8 cellular contexts compared by ENCODE assay signal in genomic region chr2:111883661-111884591, GRCh38. TPM values are rescaled to one million over a fixed set of nuclear protein-coding genes. Genes with fewer than 3 reads are reported as not detected.
DNase-seq lines count a peak whose midpoint lies in the region; ATAC-seq, FAIRE-seq and TF ChIP-seq lines count a peak whose summit lies in the region.

ANAPC1 (minus strand) TSS chr2:111884193; CDS start chr2:111880825, 3,368 bp downstream.

- H4K91ac ChIP-seq in H1 (replicated peaks; ENCODE audit: insufficient read length, low read length) = peak within 1 kb of the TSS; percentile 76

- no peak within 1 kb of the TSS for H2BK15ac ChIP-seq in H1 (ENCODE audit: low read length)
- no peak within 1 kb of the TSS for H2BK15ac ChIP-seq in mesendoderm (replicated peaks; ENCODE audit: low read depth)

- H3K9me3 ChIP-seq in H1 (ENCODE audit: insufficient read depth in 2 of 2, low read depth in 1 of 2, low read length in 1 of 2) = no peaks in the 10 kb centered on the region

- peaks cover 2% of the 10 kb centered on the region; the same call in 1 of the 2 replicates for H3K23me2 ChIP-seq in H1 (ENCODE audit: low read depth, low read length)

- CTCF ChIA-PET in activated CD8-positive, alpha-beta memory T cell treated with anti-CD3 and anti-CD28 coated beads for 36 hours (lab: Charles Lee) = interaction anchor here (0.6 to 1.6 kb wide), 4 partner anchors 14 to 167 kb away, joined by 3 to 6 read pairs (median 4); no protein-coding TSS in a partner anchor
- CTCF ChIA-PET in H1 (lab: Charles Lee; ENCODE audit: partially characterized antibody) = interaction anchor here (0.6 to 1.4 kb wide), 8 partner anchors 8 to 237 kb away, joined by 3 to 7 read pairs (median 3); no protein-coding TSS in a partner anchor

- H3K18ac ChIP-seq in H1 (ENCODE audit: extremely low read depth, low read length) (peak within 1 kb of the TSS; percentile 42), mesendoderm (ENCODE audit: low read length) (peak within 1 kb of the TSS; percentile 52)

- H2AK5ac ChIP-seq in H1 (ENCODE audit: low read depth, low read length) = no peak within 1 kb of the TSS
- H2AK5ac ChIP-seq in mesendoderm (ENCODE audit: low read length) = no peak within 1 kb of the TSS

- FAIRE-seq in H1 (lab: Jason Lieb, UNC) = no peak

- peak within 1 kb of the TSS; percentile 86 for H3K56ac ChIP-seq in H1 (replicated peaks; ENCODE audit: insufficient read length, low read depth, low read length)
- H3K56ac ChIP-seq in mesendoderm (ENCODE audit: low read length) = peak within 1 kb of the TSS; percentile 98

- H3K23ac ChIP-seq in H1 (ENCODE audit: insufficient read length) = no peak within 1 kb of the TSS
- H3K23ac ChIP-seq in mesendoderm (ENCODE audit: low read length) = peak within 1 kb of the TSS; percentile 72

- H3K36me3 ChIP-seq in H1 (ENCODE audit: control insufficient read depth in 2 of 4, insufficient read depth in 4 of 4, low read length in 3 of 4) (peaks cover 0 to 9% (median 0%) of the 10 kb centered on the region in 4 experiments; a peak in 2 of 8 replicates), mesendoderm (ENCODE audit: control insufficient read depth, insufficient read depth, low read length) (no peaks in the 10 kb centered on the region)

- 1% methylated on average over 56 of the region's 73 CpGs; no CpG with 5 or more reads in 1 of the 2 experiments for WGBS in H1 (ENCODE audit: extremely low coverage in 1 of 2, insufficient coverage in 1 of 2, insufficient read length in 1 of 2, insufficient replicate concordance in 2 of 2, low coverage in 1 of 2, low lambda C conversion rate in 2 of 2, missing lambda C conversion rate in 1 of 2), 2 experiments
- WGBS in mesendoderm (ENCODE audit: extremely low coverage, insufficient coverage, low lambda C conversion rate) = no CpG with 5 or more reads among the region's 73 CpGs

- H3K14ac ChIP-seq in H1 (ENCODE audit: insufficient read length) = no peak within 1 kb of the TSS

- peak within 1 kb of the TSS; percentile 95 for H2AFZ ChIP-seq in H1 (ENCODE audit: low read length)

- TF ChIP-seq RAD21 in H1 (IDR thresholded peaks at IDR 0.05 in 1 of 2, conservative IDR thresholded peaks at IDR 0.05 in 1 of 2; ENCODE audit: low read depth in 2 of 2, low read length in 2 of 2) = no peak

- peak; percentile 82 to 94 for TF ChIP-seq POLR2A in H1 (IDR thresholded peaks at IDR 0.05; ENCODE audit: control extremely low read depth in 1 of 2, low read depth in 2 of 2, low read length in 2 of 2)

- peak within 1 kb of the TSS; percentile 87 for H3K27ac ChIP-seq in H1 (ENCODE audit: low read depth, low read length)
- peak within 1 kb of the TSS; percentile 58 for H3K27ac ChIP-seq in mesendoderm (ENCODE audit: low read depth, low read length)

- H3K79me2 ChIP-seq in H1 (ENCODE audit: control insufficient read depth in 1 of 2, insufficient read depth in 2 of 2, low read length in 2 of 2) = peaks cover 0 to 22% of the 10 kb centered on the region in 2 experiments; a peak in 2 of 4 replicates
- peaks cover 9% of the 10 kb centered on the region for H3K79me2 ChIP-seq in mesendoderm (ENCODE audit: control insufficient read depth, insufficient read depth, low read length)

- peak within 1 kb of the TSS; percentile 97; the same call in 1 of the 2 replicates for H4K8ac ChIP-seq in H1 (ENCODE audit: extremely low read depth, insufficient read depth, low read length)
- peak within 1 kb of the TSS; percentile 16 for H4K8ac ChIP-seq in mesendoderm (ENCODE audit: low read depth, low read length)

- H2BK120ac ChIP-seq in H1 (replicated peaks; ENCODE audit: low read depth, low read length) (no peak within 1 kb of the TSS), mesendoderm (ENCODE audit: low read depth, low read length) (no peak within 1 kb of the TSS)

- no peak within 1 kb of the TSS for H2BK20ac ChIP-seq in H1 (ENCODE audit: low read length)

- H3K27me3 ChIP-seq in H1 (replicated peaks in 1 of 4; ENCODE audit: control insufficient read depth in 3 of 4, extremely low read depth in 1 of 4, insufficient read depth in 3 of 4, low read length in 3 of 4) = no peaks in the 10 kb centered on the region
- no peaks in the 10 kb centered on the region for H3K27me3 ChIP-seq in mesendoderm (ENCODE audit: insufficient read depth, low read length, poor library complexity)

- DNase-seq in CMK (ENCODE audit: low read depth) (peak; percentile 67), HK-2 (ENCODE audit: unreplicated experiment) (peak; percentile 84), NOMO-1 treated with DMSO at 0.1 percent for 48 hours (lab: John Stamatoyannopoulos, UW; ENCODE audit: unreplicated experiment) (peak; percentile 92), H1 (ENCODE audit: low read depth in 1 of 2, low spot score in 2 of 2) (peak in 1 of 2 experiments; percentile 93), mesendoderm (peak; percentile 93)
- peak; percentile 79 for DNase-seq in stimulated activated CD8-positive, alpha-beta memory T cell treated with anti-CD3 and anti-CD28 coated beads, Interleukin-12 subunit alpha, Interleukin-12 subunit beta, amount 100 ng/mL, for 4 hours (ENCODE audit: low read depth)

- peak within 1 kb of the TSS; percentile 79 for H4K5ac ChIP-seq in H1 (ENCODE audit: insufficient read length, low read depth, low read length)
- peak within 1 kb of the TSS; percentile 47 for H4K5ac ChIP-seq in mesendoderm (ENCODE audit: low read length)

- no peak for TF ChIP-seq CTCF in H1 (IDR thresholded peaks at IDR 0.05; ENCODE audit: control extremely low read depth in 1 of 3, insufficient read depth in 1 of 3, low read depth in 1 of 3, low read length in 3 of 3)

- H3K4ac ChIP-seq in H1 (replicated peaks; ENCODE audit: insufficient read length, low read depth, low read length) (peak within 1 kb of the TSS; percentile 55), mesendoderm (ENCODE audit: low read depth, low read length) (peak within 1 kb of the TSS; percentile 49)

- TF ChIP-seq EP300 in H1 (IDR thresholded peaks at IDR 0.05; ENCODE audit: borderline replicate concordance in 1 of 2, low read depth in 2 of 2, low read length in 2 of 2) = no peak

- peak within 1 kb of the TSS; percentile 73 to 74 for H3K4me2 ChIP-seq in H1 (ENCODE audit: insufficient read depth in 1 of 2, low read depth in 2 of 2, low read length in 2 of 2)
- peak within 1 kb of the TSS; percentile 99 for H3K4me2 ChIP-seq in mesendoderm (ENCODE audit: low read length)

- H3K4me1 ChIP-seq in H1 (replicated peaks in 1 of 4; ENCODE audit: control insufficient read depth in 3 of 4, insufficient read depth in 4 of 4, low read length in 3 of 4) (no peaks in the 10 kb centered on the region), mesendoderm (ENCODE audit: control insufficient read depth, low read depth, low read length) (no peaks in the 10 kb centered on the region)

- POLR2A ChIA-PET in activated CD8-positive, alpha-beta memory T cell treated with anti-CD3 and anti-CD28 coated beads for 36 hours (lab: Charles Lee) = interaction anchor here (0.6 to 2.3 kb wide), 3 partner anchors 171 to 840 kb away, joined by 4 to 9 read pairs (median 6); partner anchors contain the start of gene TMEM87B
- POLR2A ChIA-PET in H1 (lab: Charles Lee; ENCODE audit: partially characterized antibody) = interaction anchor here (1.0 to 3.5 kb wide), 5 partner anchors 9 to 163 kb away, joined by 3 to 33 read pairs (median 5); partner anchors contain the start of gene MERTK

- peak within 1 kb of the TSS; percentile 78 to 96 (median 88) for H3K4me3 ChIP-seq in H1 (ENCODE audit: extremely low read depth in 1 of 4, insufficient read depth in 2 of 4, low read depth in 3 of 4, low read length in 4 of 4)
- peak within 1 kb of the TSS; percentile 88 for H3K4me3 ChIP-seq in mesendoderm (ENCODE audit: low read length)

- H3K79me1 ChIP-seq in H1 (ENCODE audit: low read depth, low read length) (no peaks in the 10 kb centered on the region), mesendoderm (ENCODE audit: low read length) (no peaks in the 10 kb centered on the region)

- H2BK12ac ChIP-seq in H1 (ENCODE audit: low read depth, low read length) = no peak within 1 kb of the TSS

- H2BK5ac ChIP-seq in H1 (ENCODE audit: low read depth, low read length) (peak within 1 kb of the TSS; percentile 88), mesendoderm (ENCODE audit: low read length) (peak within 1 kb of the TSS; percentile 73)

- no peaks in the 10 kb centered on the region for H4K20me1 ChIP-seq in H1 (replicated peaks in 1 of 2; ENCODE audit: control insufficient read depth in 1 of 2, insufficient read depth in 2 of 2, low read length in 2 of 2)

- peak; percentile 91 for ATAC-seq in GM19455 (IDR thresholded peaks at IDR 0.05; ENCODE audit: unreplicated experiment)

- peak within 1 kb of the TSS; percentile 86 to 93 (median 92) for H3K9ac ChIP-seq in H1 (replicated peaks in 1 of 4; ENCODE audit: extremely low read depth in 1 of 4, low read depth in 3 of 4, low read length in 3 of 4)
- peak within 1 kb of the TSS; percentile 94 for H3K9ac ChIP-seq in mesendoderm (ENCODE audit: low read length)

TF ChIP-seq in H1, 55 proteins besides CTCF, POLR2A, EP300 and RAD21 (continues in another document):
- no peak for TF ChIP-seq TEAD4 (IDR thresholded peaks at IDR 0.05; ENCODE audit: low read depth, low read length)
- TF ChIP-seq TBP (IDR thresholded peaks at IDR 0.05; ENCODE audit: low read depth, low read length) = peak; percentile 92
- TF ChIP-seq TAF7 (optimal IDR thresholded peaks at IDR 0.05; ENCODE audit: borderline replicate concordance, low read depth, low read length) = peak; percentile 90
- TF ChIP-seq CREB1 (IDR thresholded peaks at IDR 0.05) = peak; percentile 68
- no peak for TF ChIP-seq CBX5 (IDR thresholded peaks at IDR 0.05; ENCODE audit: low read depth, low read length)
- TF ChIP-seq KDM5A (IDR thresholded peaks at IDR 0.05; ENCODE audit: low read length) = peak; percentile 78
- no peak for TF ChIP-seq HDAC6 (IDR thresholded peaks at IDR 0.05; ENCODE audit: low read depth, low read length)
- TF ChIP-seq PHF8 (conservative IDR thresholded peaks at IDR 0.05; ENCODE audit: low read depth, low read length) = peak; percentile 97

RNA-seq across cellular contexts. Expression of gene ANAPC1, which starts in this region (rescaled TPM):
- 100 to 1,000 TPM; 137 to 146 TPM for total RNA-seq in activated CD8-positive, alpha-beta memory T cell treated with anti-CD3 and anti-CD28 coated beads for 36 hours
- total RNA-seq in H1 (2021; fragmentation: NEBNext Ultra II Directional; extraction: Animal tissue kit (Norgen Biotek cat#: 25700)) = 107 and 110 TPM in 2 replicates
- polyA plus RNA-seq in H1 (2011; rRNA removed) = 42.7 and 46.6 TPM in 2 replicates
- 51.2 TPM for polyA plus RNA-seq in H1 (2011; cell fraction: cytosol; rRNA removed)
- polyA plus RNA-seq in H1 (2011; cell fraction: nucleus; rRNA removed) = 56.6 TPM
- polyA plus RNA-seq in H1 (2012, experiment 1 of 2) = 31.6 to 44.6 TPM (median 41.4 TPM) in 4 replicates
- polyA plus RNA-seq in H1 (2012, experiment 2 of 2) = 3.1 TPM
- polyA plus RNA-seq in H1 (2013, experiment 1 of 2) = 34.7 TPM
- 35.9 TPM for polyA plus RNA-seq in H1 (2013, experiment 2 of 2)
- polyA minus RNA-seq in H1 (2011; rRNA and poly(A)+ RNA removed) = 173 and 242 TPM in 2 replicates
- polyA minus RNA-seq in H1 (2011; cell fraction: cytosol; rRNA and poly(A)+ RNA removed) = 110 TPM
- polyA minus RNA-seq in H1 (2011; cell fraction: nucleus; rRNA and poly(A)+ RNA removed) = 220 TPM
- 40.6 TPM for polyA plus RNA-seq in mesendoderm (2013, experiment 1 of 2)
- 39.8 TPM for polyA plus RNA-seq in mesendoderm (2013, experiment 2 of 2)
